Comparison of ENCODE assay signal across 22 cellular contexts in genomic region chr13:33869005-33869404, GRCh38. TPM values are rescaled to one million over a fixed set of nuclear protein-coding genes. Genes with fewer than 3 reads are reported as not detected.
DNase-seq lines count a peak whose midpoint lies in the region; ATAC-seq and TF ChIP-seq lines count a peak whose summit lies in the region.
"Had no signal": no experiment of that assay in that cellular context is flagged by ENCODE, and none has a peak within 500 bp of the region (broad histone marks: within the 10 kb centered on the region; RNA-seq: fewer than 3 reads in every experiment).

No MANE protein-coding gene starts in this region.

- POLR2A ChIA-PET in PC-9 (lab: Charles Lee; ENCODE audit: unreplicated experiment) = no interaction called here

- DNase-seq in activated naive CD4-positive, alpha-beta T cell treated with anti-CD3 and anti-CD28 coated beads, Interleukin-2, amount 50 U/mL, for 72 hours (ENCODE audit: low spot score in 2 of 2) = no peak
- no peak for DNase-seq in activated naive CD4-positive, alpha-beta T cell treated with Interleukin-2 at 50 U/mL for 16 hours
- DNase-seq in PC-9 = no peak
- DNase-seq in iris pigment epithelial cell (ENCODE audit: low read depth) = peak; percentile 12
- DNase-seq in retinal pigment epithelial cell (ENCODE audit: low read depth) = peak; percentile 48
- no peak for DNase-seq in dermis blood vessel endothelial cell
- no peak for DNase-seq in activated T-cell treated with anti-CD3 and anti-CD28 coated beads, Interleukin-2, amount 50 U/mL, for 48 hours
- DNase-seq in ascending aorta (ENCODE audit: low spot score in 2 of 2) = no peak
- DNase-seq: AML-193; CD4-positive, CD25-positive, alpha-beta regulatory T cell; DND-41; GDM1; GOT3; KBM-7; NCI-H1092 treated with DMSO at 0.1 percent for 48 hours; NCI-H1694 treated with DMSO at 0.1 percent for 48 hours; NCI-H2171; NK-92 treated with Interleukin-12 subunit alpha and Interleukin-12 subunit beta, amount 100 ng/mL, for 24 hours; OCI-M1 had no signal

- H3K27ac Mint-ChIP-seq in activated naive CD4-positive, alpha-beta T cell treated with anti-CD3 and anti-CD28 coated beads, Interleukin-2, amount 50 U/mL, for 72 hours = peak overlapping the region; percentile 59 to 69
- H3K27ac Mint-ChIP-seq: CD4-positive, CD25-positive, alpha-beta regulatory T cell had no signal

- H3K36me3 ChIP-seq in PC-9 (ENCODE audit: low read depth) = no peaks in the 10 kb centered on the region
- H3K36me3 ChIP-seq in ascending aorta = no peaks in the 10 kb centered on the region
- H3K36me3 ChIP-seq: SJSA1 had no signal

- H3K9me2 ChIP-seq in PC-9 (ENCODE audit: insufficient read depth) = no peaks in the 10 kb centered on the region

- 0 out of 2 replicates have a peak, but pooled peaks cover 4% of the 10 kb centered on the region for H3K9me3 ChIP-seq in PC-9 (ENCODE audit: insufficient read depth, low read depth)
- H3K9me3 ChIP-seq in ascending aorta = no peaks in the 10 kb centered on the region
- H3K9me3 ChIP-seq: A549, SJSA1 had no signal

- H3K4me3 ChIP-seq in PC-9 (no peak overlapping the region; the same call in 1 of the 2 replicates), retinal pigment epithelial cell (ENCODE audit: low read length) (no peak overlapping the region), ascending aorta (no peak overlapping the region)
- H3K4me3 ChIP-seq: A549, SJSA1 had no signal

- no peaks in the 10 kb centered on the region; the same call in 1 of the 2 replicates for H4K20me1 ChIP-seq in PC-9 (ENCODE audit: insufficient read depth)

- peak overlapping the region; percentile 51 for H3K27ac ChIP-seq in PC-9
- no peak overlapping the region for H3K27ac ChIP-seq in ascending aorta
- H3K27ac ChIP-seq: A549, HL-60, SJSA1 had no signal

- no peak overlapping the region for H2AFZ ChIP-seq in PC-9

- 0 out of 2 replicates have a peak, but pooled peaks cover 6% of the 10 kb centered on the region for H3K4me1 ChIP-seq in PC-9 (replicated peaks; ENCODE audit: insufficient read depth)
- H3K4me1 ChIP-seq in ascending aorta = no peaks in the 10 kb centered on the region
- H3K4me1 ChIP-seq: SJSA1 had no signal

- no peaks in the 10 kb centered on the region for H3K79me2 ChIP-seq in PC-9 (ENCODE audit: low read depth)

- ATAC-seq in activated naive CD4-positive, alpha-beta T cell treated with anti-CD3 and anti-CD28 coated beads, Interleukin-2, amount 50 U/mL, for 72 hours = no peak
- ATAC-seq: A549 had no signal

- CTCF ChIA-PET in PC-9 (lab: Charles Lee) = no interaction called here

- intact Hi-C loops in PC-9 (cut with micrococcal nuclease; ENCODE audit: unreplicated experiment) = no loop called here
- intact Hi-C loops in ascending aorta (cut with DNase I) = no loop called here

- TF ChIP-seq CTCF in PC-9 (conservative IDR thresholded peaks at IDR 0.05) (no peak), retinal pigment epithelial cell (conservative IDR thresholded peaks at IDR 0.05; ENCODE audit: low read depth, low read length) (no peak), ascending aorta (IDR thresholded peaks at IDR 0.05) (no peak)

- H3K27me3 ChIP-seq in PC-9 (ENCODE audit: insufficient read depth, low read depth) (no peaks in the 10 kb centered on the region), ascending aorta (no peaks in the 10 kb centered on the region)
- H3K27me3 ChIP-seq: SJSA1 had no signal

- BruUV-seq in PC-9 (replicated peaks; lab: Mats Ljungman, UMichigan) = no TSS peak

- 0 out of 2 replicates have a peak, but pooled peaks cover 7% of the 10 kb centered on the region for H3F3A ChIP-seq in PC-9 (ENCODE audit: insufficient read depth, low read depth)

- peaks cover 0 to 5% of the 10 kb centered on the region in 2 donors for H3K36me3 Mint-ChIP-seq in activated naive CD4-positive, alpha-beta T cell treated with anti-CD3 and anti-CD28 coated beads, Interleukin-2, amount 50 U/mL, for 72 hours

- peaks cover 0 to 3% of the 10 kb centered on the region in 2 donors for H3K9me3 Mint-ChIP-seq in activated naive CD4-positive, alpha-beta T cell treated with anti-CD3 and anti-CD28 coated beads, Interleukin-2, amount 50 U/mL, for 72 hours

- 0 out of 2 replicates have a peak overlapping the region, but pooled peaks have one; percentile 20 for H3K4me2 ChIP-seq in PC-9
- H3K4me2 ChIP-seq: A549 had no signal

RNA-seq across cellular contexts. Expression of gene RFC3, which starts 51.1 kb away (rescaled TPM):
- 10 to 100 TPM; 58.8 to 61.5 TPM for total RNA-seq in activated naive CD4-positive, alpha-beta T cell treated with anti-CD3 and anti-CD28 coated beads, Interleukin-2, amount 50 U/mL, for 72 hours
- 14.2 and 20.4 TPM in 2 replicates for total RNA-seq in PC-9 (2021)
- total RNA-seq in dermis blood vessel endothelial cell = 15.0 and 28.2 TPM in 2 replicates
- total RNA-seq in ascending aorta = 6.2 TPM

Comparison
In these comparisons a context has a peak if more than half of its experiments do, and no peak if none do; other contexts are left out.
1. DNase-seq: peak in iris pigment epithelial cell (single experiment) and retinal pigment epithelial cell (single experiment); none in activated naive CD4-positive, alpha-beta T cell treated with anti-CD3 and anti-CD28 coated beads, Interleukin-2, amount 50 U/mL, for 72 hours (0 of 2), activated naive CD4-positive, alpha-beta T cell treated with Interleukin-2 at 50 U/mL for 16 hours (single experiment), PC-9 (0 of 2), dermis blood vessel endothelial cell (single experiment), activated T-cell treated with anti-CD3 and anti-CD28 coated beads, Interleukin-2, amount 50 U/mL, for 48 hours (0 of 2) and ascending aorta (0 of 2).